Comparison of ENCODE assay signal across 18 cellular contexts in the genomic region with DNA sequence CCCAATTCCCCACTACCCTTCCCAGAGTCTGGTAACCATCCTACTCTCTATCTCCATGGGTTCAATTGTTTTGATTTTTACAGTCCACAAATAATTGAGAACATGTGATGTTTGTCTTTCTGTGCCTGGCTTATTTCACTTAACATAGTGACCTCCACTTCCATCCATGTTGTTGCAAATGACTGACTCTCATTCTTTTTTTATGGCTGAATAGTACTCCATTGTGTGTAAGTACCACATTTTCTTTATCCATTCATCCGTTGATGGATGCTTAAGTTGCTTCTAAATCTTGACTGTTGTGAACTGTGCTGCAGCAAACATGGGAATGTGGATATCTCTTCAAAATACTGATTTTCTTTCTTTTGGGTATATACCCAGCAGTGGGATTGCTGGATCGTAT. TPM values are rescaled to one million over a fixed set of nuclear protein-coding genes. Genes with fewer than 3 reads are reported as not detected.
"Had no signal": no experiment of that assay in that cellular context is flagged by ENCODE, and none has a peak within 500 bp of the region (broad histone marks: within the 10 kb centered on the region; RNA-seq: fewer than 3 reads in every experiment).

No MANE protein-coding gene starts in this region.

RNA-seq across cellular contexts. Expression of gene CELF3, which starts 46.6 kb away (rescaled TPM):
- total RNA-seq: dermis blood vessel endothelial cell, esophagus mucosa, gastrocnemius medialis, glomerular endothelial cell, heart right ventricle, kidney epithelial cell, left cardiac atrium, left lung, left ventricle myocardium superior, lower leg skin, lower lobe of right lung, lung microvascular endothelial cell, mesenteric fat pad, myocyte had no signal
- polyA plus RNA-seq: keratinocyte had no signal

RNA-seq across cellular contexts. Expression of gene RIIAD1, which starts 51.3 kb away (rescaled TPM):
- total RNA-seq: dermis blood vessel endothelial cell, esophagus mucosa, esophagus squamous epithelium, gastrocnemius medialis, glomerular endothelial cell, kidney epithelial cell, lower leg skin, lower lobe of right lung, lung microvascular endothelial cell, mesenteric fat pad, mesothelial cell of epicardium, mucosa of descending colon, myocyte had no signal
- polyA plus RNA-seq: keratinocyte had no signal
